ENCODE assay signal across 7 cellular contexts in the genomic region with DNA sequence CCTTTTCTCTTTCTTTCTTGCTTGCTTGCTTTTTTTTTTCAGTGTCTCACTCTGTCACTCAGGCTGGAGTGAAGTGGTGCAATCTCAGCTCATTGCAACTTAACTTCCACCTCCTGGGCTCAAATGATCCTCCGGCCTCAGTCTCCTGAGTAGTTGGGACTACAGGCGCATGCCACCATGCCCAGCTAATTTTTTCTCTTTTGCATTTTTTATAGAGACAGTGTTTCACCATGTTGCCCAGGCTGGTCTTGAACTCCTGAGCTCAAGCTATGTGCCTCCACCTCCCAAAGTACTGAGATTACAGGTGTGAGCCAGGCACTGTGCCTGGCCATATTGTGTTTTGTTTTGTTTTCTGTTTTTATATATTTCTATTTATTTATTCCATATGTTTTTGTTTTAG.
"Had no signal": no experiment of that assay in that cellular context is flagged by ENCODE, and none has a peak within 500 bp of the region (broad histone marks: within the 10 kb centered on the region; RNA-seq: fewer than 3 reads in every experiment).

No MANE protein-coding gene starts in this region.

- H3K27ac ChIP-seq: HL-60 had no signal

- DNase-seq: IMR-90, KBM-7, KG1 had no signal

- ATAC-seq: HepG2, K562 had no signal

- FAIRE-seq: HepG2, HTR-8/SVneo, K562 had no signal

- H3K4me3 ChIP-seq: K562 had no signal
